17 cellular contexts compared by ENCODE assay signal in the genomic region with DNA sequence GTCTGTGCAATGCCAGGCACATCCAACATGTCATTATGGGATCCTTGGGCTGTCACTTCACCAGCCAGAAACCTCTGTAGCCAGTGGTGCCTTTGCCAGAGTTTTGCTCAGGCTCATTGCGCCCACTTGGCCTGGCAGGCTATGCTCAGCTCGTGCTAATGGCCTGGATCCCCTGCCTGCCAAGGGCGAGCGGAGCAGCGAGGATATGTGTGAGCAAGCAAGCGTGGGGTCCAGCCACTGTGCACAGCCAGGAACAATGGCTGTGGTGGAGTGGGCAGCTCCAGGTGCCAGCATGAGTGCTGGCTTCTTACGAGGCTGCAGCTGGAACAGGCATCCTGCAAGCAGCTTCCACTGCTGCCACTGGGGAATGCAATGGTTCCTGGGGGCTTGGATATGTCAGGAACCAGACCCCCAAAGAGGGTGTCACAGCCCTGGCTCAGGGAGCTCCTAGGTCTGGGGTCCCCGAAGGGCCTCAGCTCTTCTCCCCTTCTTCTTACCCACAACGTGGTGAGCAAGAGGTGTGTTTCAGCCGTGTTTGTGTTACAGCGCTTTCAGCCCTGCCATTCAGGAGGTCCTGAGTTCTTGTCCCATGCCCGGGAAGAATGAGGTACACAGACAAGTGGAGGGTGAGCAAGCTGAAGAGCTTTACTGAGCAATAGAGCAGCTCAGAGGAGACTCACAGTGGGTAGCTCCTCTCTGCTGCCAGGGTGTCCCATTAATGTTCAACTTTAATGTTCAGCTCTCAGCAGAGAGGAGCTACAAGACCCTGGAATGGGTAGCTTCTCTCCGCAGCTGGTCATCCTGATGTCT. TPM values are rescaled to one million over a fixed set of nuclear protein-coding genes. Genes with fewer than 3 reads are reported as not detected.
A peak's percentile ranks its signal among the peaks of the same experiment; 100 is the strongest.
DNase-seq lines count a peak whose midpoint lies in the region; ATAC-seq, FAIRE-seq and TF ChIP-seq lines count a peak whose summit lies in the region.
"Had no signal": no experiment of that assay in that cellular context is flagged by ENCODE, and none has a peak within 500 bp of the region (broad histone marks: within the 10 kb centered on the region; RNA-seq: fewer than 3 reads in every experiment).

No MANE protein-coding gene starts in this region.

- CTCF ChIA-PET in RWPE1 (lab: Yijun Ruan, JAX) = interaction anchor here (0.7 to 1.6 kb wide), 4 partner anchors 10 to 43 kb away, joined by 3 to 4 read pairs (median 3); partner anchors contain the start of gene TOP1

- H3K27ac ChIP-seq in RWPE1 (peak overlapping the region; percentile 99), keratinocyte (ENCODE audit: control insufficient read depth, insufficient read depth, low read length) (peak overlapping the region; percentile 99), small intestine (ENCODE audit: low read depth in 1 of 2, low read length in 1 of 2) (peak overlapping the region; percentile 92 to 99)
- H3K27ac ChIP-seq: 22Rv1 had no signal

- H3K27me3 ChIP-seq in keratinocyte (ENCODE audit: control insufficient read depth, extremely low read depth, insufficient read depth, low read length) (no peaks in the 10 kb centered on the region), small intestine (ENCODE audit: control insufficient read depth in 2 of 2, insufficient read depth in 2 of 2, low read length in 2 of 2) (no peaks in the 10 kb centered on the region)

- DNase-seq in DMS 273 (lab: John Stamatoyannopoulos, UW; ENCODE audit: unreplicated experiment) (peak; percentile 15), DMS 273 treated with DMSO at 0.1 percent for 48 hours (lab: John Stamatoyannopoulos, UW) (no peak), RWPE1 (ENCODE audit: low spot score) (no peak), keratinocyte (ENCODE audit: low read depth, low spot score) (no peak), small intestine (no peak), NCI-H2081 (lab: John Stamatoyannopoulos, UW) (no peak)
- DNase-seq: activated CD4-positive, alpha-beta T cell treated with anti-CD3 and anti-CD28 coated beads for 48 hours; H7; hippocampal formation; MM.1S; NCI-H1694; NCI-H510A treated with DMSO at 0.1 percent for 48 hours; stimulated activated naive CD4-positive, alpha-beta T cell treated with Interleukin-2 at 50 U/mL for 16 hours had no signal

- dilution Hi-C loops in keratinocyte (cut with MboI; ENCODE audit: extremely low pct_ligation_motif_present, low sequenced_read_pairs) = no loop called here

- WGBS in small intestine, 3 donors = 93 to 96% (median 96%) methylated on average over 13 of the region's 13 CpGs

- H3K9me1 ChIP-seq in keratinocyte (ENCODE audit: control insufficient read depth, extremely low read depth, insufficient read depth, low read length) = peaks cover 2% of the 10 kb centered on the region

- H2AFZ ChIP-seq in keratinocyte (ENCODE audit: control insufficient read depth, low read length) = no peak overlapping the region

- H3K36me3 ChIP-seq in keratinocyte (ENCODE audit: control insufficient read depth in 2 of 2, extremely low read depth in 1 of 2, insufficient read depth in 2 of 2, low read length in 2 of 2) = no peaks in the 10 kb centered on the region
- no peaks in the 10 kb centered on the region for H3K36me3 ChIP-seq in small intestine (ENCODE audit: control insufficient read depth in 2 of 2, insufficient read depth in 2 of 2, low read length in 2 of 2)

- H3K4me2 ChIP-seq in keratinocyte (ENCODE audit: control insufficient read depth, extremely low read depth, insufficient read depth, low read depth, low read length) = no peak overlapping the region

- no peaks in the 10 kb centered on the region for H3K79me2 ChIP-seq in keratinocyte (ENCODE audit: control insufficient read depth, insufficient read depth, low read length)

- H3K9me3 ChIP-seq in keratinocyte (ENCODE audit: control insufficient read depth, low read depth, low read length) (peaks cover 3% of the 10 kb centered on the region), small intestine (ENCODE audit: control insufficient read depth, low read depth) (no peaks in the 10 kb centered on the region)

- H3K4me3 ChIP-seq in keratinocyte (ENCODE audit: control insufficient read depth in 2 of 3, extremely low read depth in 1 of 3, insufficient read depth in 2 of 3, low read depth in 1 of 3, low read length in 3 of 3) (no peak overlapping the region), small intestine (ENCODE audit: low read depth in 1 of 2, low read length in 2 of 2) (no peak overlapping the region)

- no peak for ATAC-seq in activated CD4-positive, CD25-positive, alpha-beta regulatory T cell treated with anti-CD3 and anti-CD28 coated beads, Interleukin-2, amount 50 U/mL, for 24 hours
- ATAC-seq in GM19395 (IDR thresholded peaks at IDR 0.05; ENCODE audit: unreplicated experiment) = no peak
- ATAC-seq: activated naive CD4-positive, alpha-beta T cell treated with anti-CD3 and anti-CD28 coated beads, Interleukin-2, amount 50 U/mL, for 72 hours had no signal

- FAIRE-seq in keratinocyte (lab: Jason Lieb, UNC) (no peak), small intestine (lab: Jason Lieb, UNC) (no peak)

- H3K4me1 ChIP-seq in keratinocyte (ENCODE audit: control insufficient read depth, extremely low read depth, insufficient read depth, low read length) = peaks cover 46% of the 10 kb centered on the region
- peaks cover 14 to 15% of the 10 kb centered on the region in 2 donors for H3K4me1 ChIP-seq in small intestine (ENCODE audit: control insufficient read depth in 2 of 2, insufficient read depth in 1 of 2, low read depth in 1 of 2, low read length in 1 of 2)

- no peak overlapping the region for H3K9ac ChIP-seq in keratinocyte (ENCODE audit: control insufficient read depth, extremely low read depth, insufficient read depth, low read length)

- TF ChIP-seq CTCF in RWPE1 (conservative IDR thresholded peaks at IDR 0.05; ENCODE audit: low read depth) = no peak
- no peak for TF ChIP-seq CTCF in keratinocyte (optimal IDR thresholded peaks at IDR 0.05 in 1 of 3, IDR thresholded peaks at IDR 0.05 in 1 of 3, conservative IDR thresholded peaks at IDR 0.05 in 1 of 3; ENCODE audit: extremely low read depth in 1 of 3, insufficient read depth in 2 of 3, low read length in 3 of 3)

- POLR2A ChIA-PET in RWPE1 (lab: Yijun Ruan, JAX; ENCODE audit: low non-redundant PET) = interaction anchor here (0.6 to 1.5 kb wide), 3 partner anchors 10 to 13 kb away, joined by 3 to 6 read pairs (median 5); no protein-coding TSS in a partner anchor

- H4K20me1 ChIP-seq in keratinocyte (ENCODE audit: control insufficient read depth, extremely low read depth, insufficient read depth, low read length) = no peaks in the 10 kb centered on the region

RNA-seq across cellular contexts. Expression of gene TOP1, which starts 22.3 kb away (rescaled TPM):
- polyA plus RNA-seq in keratinocyte (13.8 to 25.2 TPM (median 20.4 TPM) in 3 replicates), small intestine (10 to 100 TPM; 46.2 to 72.4 (median 67.1) TPM)
- 249 TPM for polyA plus RNA-seq in keratinocyte (2011; ENCODE audit: low read depth)
- polyA plus RNA-seq in keratinocyte (2011; cell fraction: cytosol; rRNA removed) = 15.7 and 22.8 TPM in 2 replicates
- 30.5 and 40.4 TPM in 2 replicates for polyA plus RNA-seq in keratinocyte (2011; cell fraction: nucleus; rRNA removed)
- 58.4 and 64.0 TPM in 2 replicates for polyA plus RNA-seq in keratinocyte (2012; ENCODE audit: low replicate concordance)
- polyA minus RNA-seq in keratinocyte = 7.4 to 27.4 TPM (median 7.8 TPM) in 3 replicates
- 16.5 TPM for polyA minus RNA-seq in keratinocyte (2011; cell fraction: cytosol; rRNA and poly(A)+ RNA removed)
- polyA minus RNA-seq in keratinocyte (2011; cell fraction: nucleus; rRNA and poly(A)+ RNA removed) = 14.8 and 40.6 TPM in 2 replicates
